7 cellular contexts compared by ENCODE assay signal in genomic region chr14:103527408-103528157, GRCh38. TPM values are rescaled to one million over a fixed set of nuclear protein-coding genes. Genes with fewer than 3 reads are reported as not detected.
DNase-seq lines count a peak whose midpoint lies in the region; ATAC-seq and TF ChIP-seq lines count a peak whose summit lies in the region.

No MANE protein-coding gene starts in this region.

- DNase-seq in GM13977 (ENCODE audit: low spot score) (peak; percentile 87), OCI-LY7 (ENCODE audit: low spot score) (peak; percentile 45), epithelial cell of prostate (ENCODE audit: low read depth, low spot score) (no peak), gastrocnemius medialis (no peak), NCI-H2029 (lab: John Stamatoyannopoulos, UW) (no peak), RPMI8226 (no peak)

- H3K9me3 ChIP-seq in OCI-LY7 (ENCODE audit: low read length) (no peaks in the 10 kb centered on the region), gastrocnemius medialis (no peaks in the 10 kb centered on the region)

- no peak overlapping the region for H2AFZ ChIP-seq in OCI-LY7 (ENCODE audit: low read length)

- H3K4me3 ChIP-seq in OCI-LY7 (ENCODE audit: low read depth, low read length, poor library complexity, severe bottlenecking) (peak overlapping the region; percentile 92), gastrocnemius medialis (peak overlapping the region in 3 of 4 donors; percentile 79 to 88 (median 81))

- H4K20me1 ChIP-seq in OCI-LY7 (ENCODE audit: insufficient read depth, low read length) = no peaks in the 10 kb centered on the region

- in situ Hi-C loops in GM13977 (cut with MboI; ENCODE audit: low pct_unique_long_range_greater_than_20kb, low sequenced_read_pairs, unreplicated experiment) = no loop called here
- in situ Hi-C loops in gastrocnemius medialis (cut with MboI; ENCODE audit: low sequenced_read_pairs in 4 of 4) = no loop called here

- TF ChIP-seq CTCF in GM13977 (IDR thresholded peaks at IDR 0.05; ENCODE audit: extremely low read depth, insufficient read depth, missing control alignments) (no peak), OCI-LY7 (conservative IDR thresholded peaks at IDR 0.05; ENCODE audit: low read length) (no peak), gastrocnemius medialis (IDR thresholded peaks at IDR 0.05 in 4 of 5, conservative IDR thresholded peaks at IDR 0.05 in 1 of 5) (no peak)

- H3K36me3 ChIP-seq in OCI-LY7 (ENCODE audit: insufficient read depth, low read length) (peaks cover 24% of the 10 kb centered on the region; the same call in 1 of the 2 replicates), gastrocnemius medialis (peaks cover 0 to 11% of the 10 kb centered on the region in 2 donors)

- intact Hi-C loops in OCI-LY7 (cut with micrococcal nuclease; ENCODE audit: unreplicated experiment) (no loop called here), gastrocnemius medialis (cut with DNase I; ENCODE audit: low total_unique reads) (no loop called here)

- ATAC-seq in GM21737 (IDR thresholded peaks at IDR 0.05; ENCODE audit: unreplicated experiment) (peak; percentile 47), gastrocnemius medialis (no peak)

- CTCF ChIA-PET in OCI-LY7 (lab: Charles Lee; ENCODE audit: unreplicated experiment) = interaction anchor here (0.5 to 1.5 kb wide), 3 partner anchors 10 to 758 kb away, joined by 3 read pairs; no protein-coding TSS in a partner anchor

- H3K27me3 ChIP-seq in gastrocnemius medialis = peaks cover 0 to 6% (median 0%) of the 10 kb centered on the region in 3 donors

- no TSS peak for BruUV-seq in OCI-LY7 (replicated peaks; lab: Mats Ljungman, UMichigan)

- POLR2A ChIA-PET in OCI-LY7 (lab: Charles Lee) = interaction anchor here (0.6 kb wide), 1 partner anchor 36 kb away, joined by 3 read pairs; no protein-coding TSS in a partner anchor

- no peak overlapping the region for H3K27ac ChIP-seq in OCI-LY7 (ENCODE audit: low read depth, low read length, poor library complexity, severe bottlenecking)
- peak overlapping the region; percentile 36 for H3K27ac ChIP-seq in epithelial cell of prostate
- H3K27ac ChIP-seq in gastrocnemius medialis = peak overlapping the region; percentile 86 to 94 (median 90)

- peak overlapping the region; percentile 100 for H3K4me2 ChIP-seq in OCI-LY7 (ENCODE audit: low read length)

- peaks cover 28% of the 10 kb centered on the region for H3K4me1 ChIP-seq in OCI-LY7 (ENCODE audit: insufficient read depth, low read length, poor library complexity, severe bottlenecking)
- H3K4me1 ChIP-seq in gastrocnemius medialis = peaks cover 21 to 32% of the 10 kb centered on the region in 2 donors

- no peak for TF ChIP-seq POLR2A in gastrocnemius medialis (IDR thresholded peaks at IDR 0.05)

- peaks cover 27% of the 10 kb centered on the region for H3K79me2 ChIP-seq in OCI-LY7 (ENCODE audit: insufficient read depth, low read depth, low read length)

- no peaks in the 10 kb centered on the region for H3K9me2 ChIP-seq in OCI-LY7 (ENCODE audit: insufficient read depth, low read length)

RNA-seq across cellular contexts. Expression of gene TRMT61A, which starts 1.4 kb away (rescaled TPM):
- 16.7 and 17.1 TPM in 2 replicates for total RNA-seq in OCI-LY7 (2014; rRNA removed; shearing (Covaris generic))
- total RNA-seq in OCI-LY7 (2022) = 11.2 and 13.1 TPM in 2 replicates
- 10 to 100 TPM in 1 of 4 donors, 1 to 10 TPM in 3; 8.3 to 11.0 (median 9.6) TPM for total RNA-seq in gastrocnemius medialis

RNA-seq across cellular contexts. Expression of gene CKB, which starts 5.0 kb away (rescaled TPM):
- total RNA-seq in OCI-LY7 (2014; rRNA removed; shearing (Covaris generic)) = 0.57 and 0.82 TPM in 2 replicates
- total RNA-seq in OCI-LY7 (2022) (3.0 and 3.2 TPM in 2 replicates), gastrocnemius medialis (100 to 1,000 TPM in 1 of 4 donors, 10 to 100 TPM in 3; 20.7 to 110 (median 43.4) TPM)

RNA-seq across cellular contexts. Expression of gene BAG5, which starts 34.9 kb away (rescaled TPM):
- total RNA-seq in OCI-LY7 (2014; rRNA removed; shearing (Covaris generic)) = 26.1 and 29.2 TPM in 2 replicates
- total RNA-seq in OCI-LY7 (2022) (36.3 and 38.7 TPM in 2 replicates), gastrocnemius medialis (10 to 100 TPM; 16.9 to 22.6 (median 21.0) TPM)

RNA-seq across cellular contexts. Expression of gene COA8, which starts 35.2 kb away (rescaled TPM):
- total RNA-seq in OCI-LY7 (2014; rRNA removed; shearing (Covaris generic)) = 18.2 and 18.7 TPM in 2 replicates
- 33.0 and 38.9 TPM in 2 replicates for total RNA-seq in OCI-LY7 (2022)
- total RNA-seq in gastrocnemius medialis = 100 to 1,000 TPM in 1 of 4 donors, 10 to 100 TPM in 3; 56.7 to 111 (median 71.7) TPM

Comparison
In these comparisons a context has a peak if more than half of its experiments do, and no peak if none do; other contexts are left out.
1. DNase-seq: peak in GM13977 (single experiment) and OCI-LY7 (single experiment); none in epithelial cell of prostate (single experiment), gastrocnemius medialis (0 of 2), NCI-H2029 (single experiment) and RPMI8226 (single experiment).
2. RNA of gene CKB, which starts 5.0 kb away (total RNA-seq): 20.7 to 110 TPM in gastrocnemius medialis; 0.57 to 3.2 TPM in OCI-LY7; every median in the first group is over 4 times any median in the second.